In the genomic region with DNA sequence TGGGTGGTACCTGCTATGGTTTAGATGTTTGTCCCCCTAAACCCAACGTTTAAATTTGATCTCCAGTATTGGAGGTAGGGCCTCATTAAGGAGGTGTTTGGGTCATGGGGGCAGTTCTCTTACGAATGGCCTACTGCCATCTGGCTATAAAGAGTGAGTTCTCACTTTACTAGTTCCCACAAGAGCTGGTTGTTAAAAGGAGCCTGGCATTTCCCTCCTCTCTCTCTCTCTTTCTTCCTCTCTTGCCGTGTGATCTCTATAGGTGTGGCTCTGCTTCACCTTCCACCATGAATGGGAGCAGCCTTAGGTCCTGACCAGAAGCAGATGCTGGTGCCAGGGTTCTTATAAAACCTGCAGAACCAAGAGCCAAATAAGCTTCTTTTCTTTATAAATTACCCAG, we compare ENCODE assay signal across 2 cellular contexts.
"Had no signal": no experiment of that assay in that cellular context is flagged by ENCODE, and none has a peak within 500 bp of the region (broad histone marks: within the 10 kb centered on the region; RNA-seq: fewer than 3 reads in every experiment).

No MANE protein-coding gene starts in this region.

- DNase-seq: GDM1, GF-D8 had no signal
